In the genomic region with DNA sequence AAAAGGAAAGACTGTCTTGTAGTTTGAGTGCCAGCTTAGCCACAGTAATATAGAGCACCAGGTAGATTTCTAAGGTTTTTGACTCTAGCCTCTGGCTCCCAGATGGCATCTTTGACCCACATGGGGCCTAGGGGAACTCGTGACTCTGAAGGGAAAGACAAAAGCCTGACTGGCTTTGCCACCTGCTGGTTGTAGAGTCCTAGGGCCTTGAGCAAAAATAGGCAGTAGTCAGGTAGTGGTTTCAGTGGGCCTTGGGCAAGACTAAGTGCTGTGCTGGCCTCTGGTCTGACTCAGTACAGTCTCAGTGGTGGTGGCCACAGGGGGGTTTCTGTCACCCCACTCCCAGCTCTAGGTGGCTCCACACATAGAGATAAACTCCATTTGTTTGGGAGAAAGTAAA, we compare ENCODE assay signal across 16 cellular contexts.
DNase-seq lines count a peak whose midpoint lies in the region; ATAC-seq and TF ChIP-seq lines count a peak whose summit lies in the region.
"Had no signal": no experiment of that assay in that cellular context is flagged by ENCODE, and none has a peak within 500 bp of the region (broad histone marks: within the 10 kb centered on the region; RNA-seq: fewer than 3 reads in every experiment).

No MANE protein-coding gene starts in this region.

- no peaks in the 10 kb centered on the region for H3K36me3 Mint-ChIP-seq in WTC11
- no peaks in the 10 kb centered on the region for H3K36me3 Mint-ChIP-seq in nephron progenitor cell (ENCODE audit: low read depth)

- ATAC-seq in WTC11: peak; percentile 48
- ATAC-seq in body of pancreas: no peak
- ATAC-seq: A549 had no signal

- H3K36me3 ChIP-seq in thyroid gland (no peaks in the 10 kb centered on the region), body of pancreas (replicated peaks in 1 of 2; ENCODE audit: insufficient read depth in 1 of 2, low read depth in 2 of 2) (no peaks in the 10 kb centered on the region)

- H3K4me1 ChIP-seq in thyroid gland: no peaks in the 10 kb centered on the region
- no peaks in the 10 kb centered on the region for H3K4me1 ChIP-seq in body of pancreas
- H3K4me1 ChIP-seq: A549, Caco-2 had no signal

- peak; percentile 33 for DNase-seq in DMS53 (lab: John Stamatoyannopoulos, UW)
- no peak for DNase-seq in DMS53 treated with DMSO at 0.1 percent for 48 hours (lab: John Stamatoyannopoulos, UW; ENCODE audit: unreplicated experiment)
- DNase-seq in WTC11 (ENCODE audit: low spot score): no peak
- no peak for DNase-seq in nephron progenitor cell
- DNase-seq in thyroid gland: no peak
- no peak for DNase-seq in NCI-H146 (lab: John Stamatoyannopoulos, UW)
- no peak for DNase-seq in body of pancreas
- DNase-seq: AML-193; Caco-2; CD4-positive, alpha-beta T cell; DMS79 treated with DMSO at 0.1 percent for 48 hours; GF-D8; HCEC 1CT had no signal

- H3K4me3 Mint-ChIP-seq in WTC11 (no peak overlapping the region), nephron progenitor cell (no peak overlapping the region)
- H3K4me3 Mint-ChIP-seq: CD4-positive, alpha-beta T cell had no signal

- 55 to 61% methylated on average over 1 of the region's 1 CpG for WGBS in thyroid gland, 2 donors
- 14 to 35% methylated on average over 1 of the region's 1 CpG for WGBS in body of pancreas, 2 donors

- H3K4me1 Mint-ChIP-seq in WTC11 (no peaks in the 10 kb centered on the region), nephron progenitor cell (no peaks in the 10 kb centered on the region)

- intact Hi-C loops in thyroid gland (cut with DNase I): no loop called here
- intact Hi-C loops in body of pancreas (cut with DNase I): no loop called here

- CTCF ChIA-PET in WTC11 (lab: Charles Lee): interaction anchor here (1.3 kb wide), 1 partner anchor 311 kb away, joined by 5 read pairs; no protein-coding TSS in a partner anchor

- H3K27me3 Mint-ChIP-seq in WTC11 (ENCODE audit: low read depth): no peaks in the 10 kb centered on the region
- H3K27me3 Mint-ChIP-seq in nephron progenitor cell (ENCODE audit: low read depth, poor library complexity): no peaks in the 10 kb centered on the region
- H3K27me3 Mint-ChIP-seq: CD4-positive, alpha-beta T cell had no signal

- TF ChIP-seq CTCF in WTC11 (IDR thresholded peaks at IDR 0.05): no peak
- TF ChIP-seq CTCF in nephron progenitor cell (IDR thresholded peaks at IDR 0.05): no peak
- TF ChIP-seq CTCF in thyroid gland (IDR thresholded peaks at IDR 0.05): no peak
- TF ChIP-seq CTCF in body of pancreas (IDR thresholded peaks at IDR 0.05): no peak

- H3K9me3 Mint-ChIP-seq in WTC11: no peaks in the 10 kb centered on the region
- H3K9me3 Mint-ChIP-seq in nephron progenitor cell: peaks cover 12% of the 10 kb centered on the region

- H3K27ac Mint-ChIP-seq in WTC11 (no peak overlapping the region), nephron progenitor cell (peak overlapping the region; percentile 2)
- H3K27ac Mint-ChIP-seq: CD4-positive, alpha-beta T cell had no signal

- TF ChIP-seq POLR2A in thyroid gland (IDR thresholded peaks at IDR 0.05) (no peak), body of pancreas (IDR thresholded peaks at IDR 0.05) (no peak)

- H3K9me3 ChIP-seq in thyroid gland: no peaks in the 10 kb centered on the region
- H3K9me3 ChIP-seq in body of pancreas: no peaks in the 10 kb centered on the region
- H3K9me3 ChIP-seq: A549, Caco-2 had no signal

- POLR2A ChIA-PET in WTC11 (lab: Charles Lee): no interaction called here

- H3K27me3 ChIP-seq in thyroid gland (no peaks in the 10 kb centered on the region), body of pancreas (no peaks in the 10 kb centered on the region)

- H3K4me3 ChIP-seq in thyroid gland (replicated peaks in 1 of 3) (no peak overlapping the region), body of pancreas (no peak overlapping the region)
- H3K4me3 ChIP-seq: A549 had no signal

- H3K27ac ChIP-seq in thyroid gland (no peak overlapping the region), body of pancreas (no peak overlapping the region)
- H3K27ac ChIP-seq: 22Rv1, A549, C4-2B had no signal

TF ChIP-seq in WTC11, 78 proteins besides CTCF, POLR2A, EP300 and RAD21:
- TF ChIP-seq IRF2 (CRISPR knock-in tag; IDR thresholded peaks at IDR 0.05; ENCODE audit: borderline replicate concordance, low read depth): no peak
- TF ChIP-seq NR2C2 (CRISPR knock-in tag; IDR thresholded peaks at IDR 0.05): no peak
